ENCODE assay signal across 21 cellular contexts in genomic region chr11:41826129-41826528, GRCh38.
DNase-seq lines count a peak whose midpoint lies in the region; ATAC-seq, FAIRE-seq and TF ChIP-seq lines count a peak whose summit lies in the region.
"Had no signal": no experiment of that assay in that cellular context is flagged by ENCODE, and none has a peak within 500 bp of the region (broad histone marks: within the 10 kb centered on the region; RNA-seq: fewer than 3 reads in every experiment).

No MANE protein-coding gene starts in this region.

- ATAC-seq in GM21717 (IDR thresholded peaks at IDR 0.05; ENCODE audit: unreplicated experiment), result no peak
- ATAC-seq in stimulated activated naive CD8-positive, alpha-beta T cell treated with anti-CD3 and anti-CD28 coated beads, Interleukin-15, amount 100 ng/mL, for 72 hours, result no peak
- ATAC-seq: GM12878 had no signal

- H3K9me3 ChIP-seq in BE2C, result no peaks in the 10 kb centered on the region
- H3K9me3 ChIP-seq: BLaER1, HAP-1 had no signal

- no peaks in the 10 kb centered on the region for H3K27me3 ChIP-seq in BE2C
- H3K27me3 ChIP-seq: BLaER1 had no signal

- H3K4me3 Mint-ChIP-seq in stimulated activated naive CD8-positive, alpha-beta T cell treated with anti-CD3 and anti-CD28 coated beads, Interleukin-15, amount 100 ng/mL, for 72 hours, result no peak overlapping the region
- H3K4me3 Mint-ChIP-seq: CD14-positive monocyte; CD4-positive, alpha-beta T cell; CD8-positive, alpha-beta memory T cell; HFFc6 had no signal

- H3K4me1 ChIP-seq in BE2C, result no peaks in the 10 kb centered on the region
- H3K4me1 ChIP-seq: BLaER1, HAP-1 had no signal

- TF ChIP-seq CTCF in BE2C (IDR thresholded peaks at IDR 0.05; ENCODE audit: low read depth, low read length), result no peak

- DNase-seq in left kidney (ENCODE audit: low read depth, low spot score) (peak; percentile 18), renal cortical epithelial cell (ENCODE audit: low read depth) (peak; percentile 12), BE2C (no peak)
- DNase-seq in stimulated activated naive CD8-positive, alpha-beta T cell treated with anti-CD3 and anti-CD28 coated beads, Interleukin-15, amount 100 ng/mL, for 72 hours, result no peak
- DNase-seq: CD4-positive, alpha-beta T cell; CD8-positive, alpha-beta memory T cell; DMS 273 treated with DMSO at 0.1 percent for 48 hours; DMS79; EL; GDM1; GOT3; HFFc6 had no signal

- no peaks in the 10 kb centered on the region for H3K27me3 Mint-ChIP-seq in stimulated activated naive CD8-positive, alpha-beta T cell treated with anti-CD3 and anti-CD28 coated beads, Interleukin-15, amount 100 ng/mL, for 72 hours
- H3K27me3 Mint-ChIP-seq: CD4-positive, alpha-beta T cell; CD8-positive, alpha-beta memory T cell had no signal

- H3K9me3 Mint-ChIP-seq in stimulated activated naive CD8-positive, alpha-beta T cell treated with anti-CD3 and anti-CD28 coated beads, Interleukin-15, amount 100 ng/mL, for 72 hours, result peaks cover 15 to 18% of the 10 kb centered on the region in 2 donors

- H3K36me3 ChIP-seq in BE2C, result no peaks in the 10 kb centered on the region
- H3K36me3 ChIP-seq: BLaER1, HAP-1 had no signal

- H3K4me3 ChIP-seq in BE2C (ENCODE audit: low read depth, low read length), result no peak overlapping the region
- H3K4me3 ChIP-seq: BLaER1, GM12878, HAP-1 had no signal

- FAIRE-seq in islet of Langerhans (lab: Jason Lieb, UNC), result peak; percentile 74
- FAIRE-seq: D721Med, GM12878, GM18507, H54 had no signal

- no peak overlapping the region for H3K27ac Mint-ChIP-seq in stimulated activated naive CD8-positive, alpha-beta T cell treated with anti-CD3 and anti-CD28 coated beads, Interleukin-15, amount 100 ng/mL, for 72 hours
- H3K27ac Mint-ChIP-seq: CD4-positive, alpha-beta T cell; CD8-positive, alpha-beta memory T cell; HFFc6 had no signal

- H3K4me1 Mint-ChIP-seq in stimulated activated naive CD8-positive, alpha-beta T cell treated with anti-CD3 and anti-CD28 coated beads, Interleukin-15, amount 100 ng/mL, for 72 hours, result no peaks in the 10 kb centered on the region
- H3K4me1 Mint-ChIP-seq: CD14-positive monocyte; CD8-positive, alpha-beta memory T cell had no signal

Comparison
In these comparisons a context has a peak if more than half of its experiments do, and no peak if none do; other contexts are left out.
1. DNase-seq: peak in left kidney (single experiment) and renal cortical epithelial cell (single experiment); none in stimulated activated naive CD8-positive, alpha-beta T cell treated with anti-CD3 and anti-CD28 coated beads, Interleukin-15, amount 100 ng/mL, for 72 hours (0 of 2) and BE2C (single experiment).